Comparison of ENCODE assay signal across 16 cellular contexts in genomic region chr1:58812468-58812867, GRCh38. TPM values are rescaled to one million over a fixed set of nuclear protein-coding genes. Genes with fewer than 3 reads are reported as not detected.
A peak's percentile ranks its signal among the peaks of the same experiment; 100 is the strongest.
DNase-seq lines count a peak whose midpoint lies in the region; ATAC-seq and TF ChIP-seq lines count a peak whose summit lies in the region.
"Had no signal": no experiment of that assay in that cellular context is flagged by ENCODE, and none has a peak within 500 bp of the region (broad histone marks: within the 10 kb centered on the region; RNA-seq: fewer than 3 reads in every experiment).

No MANE protein-coding gene starts in this region.

- no peak for TF ChIP-seq CTCF in choroid plexus epithelial cell (conservative IDR thresholded peaks at IDR 0.05; ENCODE audit: low read depth, low read length)
- no peak for TF ChIP-seq CTCF in mesothelial cell of epicardium (IDR thresholded peaks at IDR 0.05; ENCODE audit: unreplicated experiment)
- no peak for TF ChIP-seq CTCF in upper lobe of right lung (IDR thresholded peaks at IDR 0.05)

- intact Hi-C loops in upper lobe of right lung (cut with DNase I), result no loop called here

- H3K9me3 Mint-ChIP-seq in activated naive CD8-positive, alpha-beta T cell (ENCODE audit: low read depth), result no peaks in the 10 kb centered on the region
- no peaks in the 10 kb centered on the region for H3K9me3 Mint-ChIP-seq in activated naive CD8-positive, alpha-beta T cell treated with anti-CD3 and anti-CD28 coated beads for 36 hours
- no peaks in the 10 kb centered on the region for H3K9me3 Mint-ChIP-seq in mesothelial cell of epicardium
- H3K9me3 Mint-ChIP-seq: activated naive CD8-positive, alpha-beta T cell treated with anti-CD3 and anti-CD28 coated beads, Interleukin-2, amount 10 ng/mL, durations not matched to agents 7 days and 5 days had no signal

- H3K27me3 Mint-ChIP-seq in activated naive CD8-positive, alpha-beta T cell, result no peaks in the 10 kb centered on the region
- no peaks in the 10 kb centered on the region for H3K27me3 Mint-ChIP-seq in activated naive CD8-positive, alpha-beta T cell treated with anti-CD3 and anti-CD28 coated beads for 36 hours
- no peaks in the 10 kb centered on the region for H3K27me3 Mint-ChIP-seq in mesothelial cell of epicardium (ENCODE audit: low read depth)
- H3K27me3 Mint-ChIP-seq: activated naive CD8-positive, alpha-beta T cell treated with anti-CD3 and anti-CD28 coated beads, Interleukin-2, amount 10 ng/mL, durations not matched to agents 7 days and 5 days had no signal

- H3K4me1 Mint-ChIP-seq in activated naive CD8-positive, alpha-beta T cell (ENCODE audit: low read depth), result peaks cover 41% of the 10 kb centered on the region
- peaks cover 52% of the 10 kb centered on the region for H3K4me1 Mint-ChIP-seq in activated naive CD8-positive, alpha-beta T cell treated with anti-CD3 and anti-CD28 coated beads for 36 hours
- H3K4me1 Mint-ChIP-seq in mesothelial cell of epicardium, result peaks cover 45% of the 10 kb centered on the region

- H3K4me1 ChIP-seq in upper lobe of right lung, result peaks cover 54% of the 10 kb centered on the region

- no peaks in the 10 kb centered on the region for H3K9me3 ChIP-seq in upper lobe of right lung
- H3K9me3 ChIP-seq: Caco-2, SK-N-SH had no signal

- peak overlapping the region; percentile 31 for H3K4me3 Mint-ChIP-seq in activated naive CD8-positive, alpha-beta T cell
- no peak overlapping the region for H3K4me3 Mint-ChIP-seq in activated naive CD8-positive, alpha-beta T cell treated with anti-CD3 and anti-CD28 coated beads for 36 hours
- H3K4me3 Mint-ChIP-seq in mesothelial cell of epicardium, result no peak overlapping the region

- H3K4me3 ChIP-seq in choroid plexus epithelial cell (ENCODE audit: low read depth, low read length) (no peak overlapping the region), upper lobe of right lung (no peak overlapping the region), H7 (ENCODE audit: insufficient read depth, low read depth, low read length) (no peak overlapping the region)

- no peaks in the 10 kb centered on the region for H3K27me3 ChIP-seq in upper lobe of right lung
- peaks cover 5% of the 10 kb centered on the region for H3K27me3 ChIP-seq in H7 (ENCODE audit: control insufficient read depth, insufficient read depth, low read length)

- ATAC-seq in upper lobe of right lung (no peak), GM19397 (IDR thresholded peaks at IDR 0.05; ENCODE audit: unreplicated experiment) (no peak)

- H3K36me3 ChIP-seq in upper lobe of right lung, result no peaks in the 10 kb centered on the region
- no peaks in the 10 kb centered on the region for H3K36me3 ChIP-seq in H7 (replicated peaks; ENCODE audit: control insufficient read depth, insufficient read depth, low read length)
- H3K36me3 ChIP-seq: WERI-Rb-1 had no signal

- DNase-seq in activated naive CD8-positive, alpha-beta T cell treated with anti-CD3 and anti-CD28 coated beads for 36 hours, result no peak
- DNase-seq in choroid plexus epithelial cell (ENCODE audit: low read depth), result peak; percentile 29
- DNase-seq in mesothelial cell of epicardium (ENCODE audit: low spot score in 2 of 2, unreplicated experiment in 2 of 2), result no peak
- no peak for DNase-seq in upper lobe of right lung
- no peak for DNase-seq in H7
- DNase-seq in RKO (ENCODE audit: low spot score), result no peak
- DNase-seq: activated naive CD8-positive, alpha-beta T cell treated with anti-CD3 and anti-CD28 coated beads, Interleukin-2, amount 10 ng/mL, durations not matched to agents 7 days and 5 days; Caco-2; caudate nucleus; GF-D8; NCI-H1694 treated with DMSO at 0.1 percent for 48 hours; NCI-H446 treated with DMSO at 0.1 percent for 48 hours; SK-N-SH; WERI-Rb-1 had no signal

- H3K27ac Mint-ChIP-seq in activated naive CD8-positive, alpha-beta T cell, result peak overlapping the region; percentile 12
- H3K27ac Mint-ChIP-seq in activated naive CD8-positive, alpha-beta T cell treated with anti-CD3 and anti-CD28 coated beads for 36 hours, result no peak overlapping the region
- H3K27ac Mint-ChIP-seq in mesothelial cell of epicardium, result peak overlapping the region; percentile 4
- H3K27ac Mint-ChIP-seq: activated naive CD8-positive, alpha-beta T cell treated with anti-CD3 and anti-CD28 coated beads, Interleukin-2, amount 10 ng/mL, durations not matched to agents 7 days and 5 days had no signal

- peak overlapping the region; percentile 7 for H3K27ac ChIP-seq in upper lobe of right lung
- H3K27ac ChIP-seq: WERI-Rb-1 had no signal

- no peaks in the 10 kb centered on the region for H3K36me3 Mint-ChIP-seq in activated naive CD8-positive, alpha-beta T cell
- H3K36me3 Mint-ChIP-seq in activated naive CD8-positive, alpha-beta T cell treated with anti-CD3 and anti-CD28 coated beads for 36 hours, result no peaks in the 10 kb centered on the region
- H3K36me3 Mint-ChIP-seq in mesothelial cell of epicardium, result no peaks in the 10 kb centered on the region
- H3K36me3 Mint-ChIP-seq: activated naive CD8-positive, alpha-beta T cell treated with anti-CD3 and anti-CD28 coated beads, Interleukin-2, amount 10 ng/mL, durations not matched to agents 7 days and 5 days had no signal

RNA-seq across cellular contexts. Expression of gene JUN, which starts 28.6 kb away (rescaled TPM):
- total RNA-seq in activated naive CD8-positive, alpha-beta T cell treated with anti-CD3 and anti-CD28 coated beads for 36 hours, result 10 to 100 TPM; 26.1 to 26.3 TPM
- total RNA-seq in mesothelial cell of epicardium, result 242 to 245 TPM (median 245 TPM) in 3 replicates
- 112 TPM for total RNA-seq in upper lobe of right lung
- total RNA-seq in H7 (2014; rRNA removed; shearing (Covaris generic)), result 37.1 and 64.0 TPM in 2 replicates
